Comparison of ENCODE assay signal across 16 cellular contexts in genomic region chr2:65527451-65528240, GRCh38.
"Had no signal": no experiment of that assay in that cellular context is flagged by ENCODE, and none has a peak within 500 bp of the region (broad histone marks: within the 10 kb centered on the region; RNA-seq: fewer than 3 reads in every experiment).

No MANE protein-coding gene starts in this region.

- ATAC-seq: left ventricle myocardium superior had no signal

- H3K27ac ChIP-seq: cardiac muscle cell had no signal

- DNase-seq: activated CD4-positive, CD25-positive, alpha-beta regulatory T cell treated with anti-CD3 and anti-CD28 coated beads, Interleukin-2, amount 50 U/mL, for 72 hours; activated naive CD4-positive, alpha-beta T cell treated with anti-CD3 and anti-CD28 coated beads, Interleukin-2, amount 10 ng/mL, durations not matched to agents 7 days and 5 days; kidney; left ventricle myocardium superior; mesenchymal stem cell; nucleus accumbens; posterior cingulate gyrus; retina; stimulated activated CD4-positive, alpha-beta T cell treated with anti-CD3 and anti-CD28 coated beads, Interleukin-4, amount 100 ng/mL, for 1 hour; stimulated activated naive CD4-positive, alpha-beta T cell; T-helper 9 cell had no signal

- H3K9me3 Mint-ChIP-seq: natural killer cell treated with Interleukin-12 subunit alpha and Interleukin-12 subunit beta and Interleukin-15 and Interleukin-18, amount 100 ng/mL, for 72 hours had no signal

- H3K27me3 ChIP-seq: cardiac muscle cell had no signal

- H3K27ac Mint-ChIP-seq: activated naive CD4-positive, alpha-beta T cell treated with anti-CD3 and anti-CD28 coated beads, Interleukin-2, amount 10 ng/mL, durations not matched to agents 7 days and 5 days; natural killer cell treated with Interleukin-12 subunit alpha and Interleukin-12 subunit beta and Interleukin-15 and Interleukin-18, amount 100 ng/mL, for 72 hours; type B pancreatic cell had no signal

- H3K4me3 ChIP-seq: cardiac muscle cell had no signal

- H3K36me3 Mint-ChIP-seq: activated naive CD4-positive, alpha-beta T cell treated with anti-CD3 and anti-CD28 coated beads, Interleukin-2, amount 10 ng/mL, durations not matched to agents 7 days and 5 days; natural killer cell treated with Interleukin-12 subunit alpha and Interleukin-12 subunit beta and Interleukin-15 and Interleukin-18, amount 100 ng/mL, for 72 hours; type B pancreatic cell had no signal

- H3K4me3 Mint-ChIP-seq: activated naive CD4-positive, alpha-beta T cell treated with anti-CD3 and anti-CD28 coated beads, Interleukin-2, amount 10 ng/mL, durations not matched to agents 7 days and 5 days; natural killer cell treated with Interleukin-12 subunit alpha and Interleukin-12 subunit beta and Interleukin-15 and Interleukin-18, amount 100 ng/mL, for 72 hours; type B pancreatic cell had no signal

- FAIRE-seq: astrocyte, endometrium, kidney had no signal

- H3K36me3 ChIP-seq: cardiac muscle cell had no signal

- H3K4me1 Mint-ChIP-seq: activated naive CD4-positive, alpha-beta T cell treated with anti-CD3 and anti-CD28 coated beads, Interleukin-2, amount 10 ng/mL, durations not matched to agents 7 days and 5 days had no signal
